8 cellular contexts compared by ENCODE assay signal in genomic region chr6:21664263-21665081, GRCh38.
DNase-seq lines count a peak whose midpoint lies in the region; ATAC-seq and TF ChIP-seq lines count a peak whose summit lies in the region.

No MANE protein-coding gene starts in this region.

- no peak overlapping the region for H3K27ac ChIP-seq in psoas muscle

- H3K4me3 ChIP-seq in psoas muscle: peak overlapping the region; percentile 67

- peak; percentile 29 for DNase-seq in NCI-H2227 (lab: John Stamatoyannopoulos, UW; ENCODE audit: unreplicated experiment)
- no peak for DNase-seq in NCI-H2227 treated with DMSO at 0.1 percent for 48 hours (lab: John Stamatoyannopoulos, UW)
- DNase-seq in SK-N-DZ (ENCODE audit: low spot score): peak; percentile 31
- DNase-seq in Right ventricle myocardium superior: peak; percentile 47
- peak; percentile 36 to 48 for DNase-seq in psoas muscle
- no peak for DNase-seq in NCI-H128 (lab: John Stamatoyannopoulos, UW; ENCODE audit: unreplicated experiment)

- WGBS in psoas muscle, 3 donors: 1 to 4% (median 3%) methylated on average over 59 to 78 of the region's 78 CpGs

- H3K4me1 ChIP-seq in psoas muscle: no peaks in the 10 kb centered on the region

- peak; percentile 50 for ATAC-seq in Right ventricle myocardium superior (ENCODE audit: poor library complexity)
- ATAC-seq in psoas muscle: peak in 2 of 4 donors; percentile 33 to 38
- ATAC-seq in GM18498 (IDR thresholded peaks at IDR 0.05; ENCODE audit: unreplicated experiment): no peak
- no peak for ATAC-seq in GM18861 (IDR thresholded peaks at IDR 0.05; ENCODE audit: unreplicated experiment)

- no peaks in the 10 kb centered on the region for H3K36me3 ChIP-seq in psoas muscle (ENCODE audit: insufficient read depth in 1 of 2, low read depth in 1 of 2)

- no peak for TF ChIP-seq CTCF in psoas muscle (IDR thresholded peaks at IDR 0.05)

- peaks cover 0 to 59% (median 20%) of the 10 kb centered on the region in 3 donors for H3K27me3 ChIP-seq in psoas muscle (ENCODE audit: insufficient read depth in 3 of 3, low read length in 2 of 3)

- H3K9me3 ChIP-seq in psoas muscle: no peaks in the 10 kb centered on the region

- intact Hi-C loops in Right ventricle myocardium superior (cut with DNase I): no loop called here
- intact Hi-C loops in psoas muscle (cut with DNase I): no loop called here

Comparison
In these comparisons a context has a peak if more than half of its experiments do, and no peak if none do; other contexts are left out.
1. DNase-seq: peak in NCI-H2227 (single experiment), SK-N-DZ (single experiment), Right ventricle myocardium superior (single experiment) and psoas muscle (2 of 2); none in NCI-H2227 treated with DMSO at 0.1 percent for 48 hours (single experiment) and NCI-H128 (single experiment).